29 cellular contexts compared by ENCODE assay signal in the genomic region with DNA sequence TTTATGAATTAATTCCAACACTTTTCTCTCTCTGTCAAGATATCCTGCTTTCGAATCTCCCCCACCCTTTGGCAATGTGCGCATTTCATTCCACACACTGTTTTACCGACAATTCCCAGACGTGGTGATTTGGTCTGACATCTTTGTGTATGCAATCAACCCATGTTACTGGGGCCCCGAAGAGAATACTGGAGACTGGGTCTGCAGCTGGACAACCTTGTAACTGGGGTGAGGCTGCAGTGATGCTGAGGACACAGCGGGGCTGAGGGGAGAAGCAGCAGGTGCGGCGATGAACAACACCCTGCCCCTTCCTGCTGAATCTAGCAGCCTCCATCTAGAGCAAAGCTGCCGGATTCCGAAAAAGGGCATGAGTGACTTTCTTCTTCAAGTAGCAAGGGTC.
"Had no signal": no experiment of that assay in that cellular context is flagged by ENCODE, and none has a peak within 500 bp of the region (broad histone marks: within the 10 kb centered on the region; RNA-seq: fewer than 3 reads in every experiment).

No MANE protein-coding gene starts in this region.

- H3K9me3 Mint-ChIP-seq: activated CD4-positive, alpha-beta T cell treated with anti-CD3 and anti-CD28 coated beads, Interleukin-2, amount 10 ng/mL, durations not matched to agents 24 days and 14 days; activated naive CD4-positive, alpha-beta T cell treated with anti-CD3 and anti-CD28 coated beads for 36 hours; activated naive CD4-positive, alpha-beta T cell treated with anti-CD3 and anti-CD28 coated beads, Interleukin-2, amount 50 U/mL, for 24 hours; activated naive CD8-positive, alpha-beta T cell treated with anti-CD3 and anti-CD28 coated beads for 36 hours; activated naive CD8-positive, alpha-beta T cell treated with anti-CD3 and anti-CD28 coated beads, Interleukin-2, amount 50 U/mL, for 24 hours; activated T-helper 1 cell treated with anti-CD3 and anti-CD28 coated beads, Interleukin-12 subunit alpha, Interleukin-12 subunit beta, Interleukin-2, Interleukin-4 antibody, amounts not matched to agents 30 ng/mL and 10 ng/mL and 1 ng/mL, durations not matched to agents 14 hours and 24 hours and 36 hours; dendritic cell treated with granulocyte-macrophage colony-stimulating factor and Interleukin-4, amounts not matched to agents 40 ng/mL and 50 ng/mL, for 4 days had no signal

- H3K9me3 ChIP-seq: adrenal gland, body of pancreas, esophagus squamous epithelium, gastroesophageal sphincter had no signal

- H3K36me3 Mint-ChIP-seq: activated CD4-positive, alpha-beta memory T cell treated with anti-CD3 and anti-CD28 coated beads for 36 hours; activated CD8-positive, alpha-beta memory T cell treated with anti-CD3 and anti-CD28 coated beads, Interleukin-2, amount 10 ng/mL, durations not matched to agents 7 days and 5 days; activated naive CD4-positive, alpha-beta T cell treated with anti-CD3 and anti-CD28 coated beads, Interleukin-2, amount 50 U/mL, for 24 hours; activated naive CD8-positive, alpha-beta T cell treated with anti-CD3 and anti-CD28 coated beads for 36 hours had no signal

- H3K27me3 ChIP-seq: adrenal gland, body of pancreas, esophagus squamous epithelium, gastroesophageal sphincter had no signal

- H3K4me3 ChIP-seq: adrenal gland, body of pancreas, coronary artery, esophagus squamous epithelium, gastroesophageal sphincter had no signal

- H3K27ac Mint-ChIP-seq: activated CD4-positive, alpha-beta memory T cell treated with anti-CD3 and anti-CD28 coated beads for 36 hours; activated CD4-positive, alpha-beta T cell treated with anti-CD3 and anti-CD28 coated beads for 36 hours; activated CD4-positive, alpha-beta T cell treated with anti-CD3 and anti-CD28 coated beads, Interleukin-2, amount 10 ng/mL, durations not matched to agents 24 days and 14 days; activated CD8-positive, alpha-beta memory T cell treated with anti-CD3 and anti-CD28 coated beads, Interleukin-2, amount 10 ng/mL, durations not matched to agents 7 days and 5 days; activated CD8-positive, alpha-beta T cell treated with anti-CD3 and anti-CD28 coated beads, Interleukin-2, amount 10 ng/mL, durations not matched to agents 7 days and 5 days; activated naive CD4-positive, alpha-beta T cell treated with anti-CD3 and anti-CD28 coated beads for 36 hours; activated naive CD4-positive, alpha-beta T cell treated with anti-CD3 and anti-CD28 coated beads, Interleukin-2, amount 50 U/mL, for 24 hours; activated naive CD8-positive, alpha-beta T cell treated with anti-CD3 and anti-CD28 coated beads for 36 hours; activated naive CD8-positive, alpha-beta T cell treated with anti-CD3 and anti-CD28 coated beads, Interleukin-2, amount 50 U/mL, for 24 hours; activated T-helper 1 cell treated with anti-CD3 and anti-CD28 coated beads, Interleukin-12 subunit alpha, Interleukin-12 subunit beta, Interleukin-2, Interleukin-4 antibody, amounts not matched to agents 30 ng/mL and 10 ng/mL and 1 ng/mL, durations not matched to agents 14 hours and 24 hours and 36 hours; activated T-helper 2 cell treated with anti-CD3 and anti-CD28 coated beads, Interferon-gamma antibody, Interleukin-2, Interleukin-4, amounts not matched to agents 10 μg/mL and 5 μg/mL and 100 μg/mL, durations not matched to agents 14 hours and 24 hours and 36 hours; dendritic cell treated with granulocyte-macrophage colony-stimulating factor and Interleukin-4, amounts not matched to agents 40 ng/mL and 50 ng/mL, for 4 days; effector memory CD8-positive, alpha-beta T cell had no signal

- ATAC-seq: activated CD4-positive, alpha-beta T cell treated with anti-CD3 and anti-CD28 coated beads for 36 hours; activated CD8-positive, alpha-beta memory T cell treated with anti-CD3 and anti-CD28 coated beads, Interleukin-2, amount 10 ng/mL, durations not matched to agents 7 days and 5 days; activated CD8-positive, alpha-beta T cell treated with anti-CD3 and anti-CD28 coated beads, Interleukin-2, amount 10 ng/mL, durations not matched to agents 7 days and 5 days; activated naive CD8-positive, alpha-beta T cell treated with anti-CD3 and anti-CD28 coated beads, Interleukin-2, amount 50 U/mL, for 24 hours; body of pancreas; effector memory CD8-positive, alpha-beta T cell; gastroesophageal sphincter had no signal

- H3K4me3 Mint-ChIP-seq: activated CD4-positive, alpha-beta memory T cell treated with anti-CD3 and anti-CD28 coated beads for 36 hours; activated CD4-positive, alpha-beta T cell treated with anti-CD3 and anti-CD28 coated beads for 36 hours; activated CD4-positive, alpha-beta T cell treated with anti-CD3 and anti-CD28 coated beads, Interleukin-2, amount 10 ng/mL, durations not matched to agents 24 days and 14 days; activated CD8-positive, alpha-beta memory T cell treated with anti-CD3 and anti-CD28 coated beads, Interleukin-2, amount 10 ng/mL, durations not matched to agents 7 days and 5 days; activated CD8-positive, alpha-beta T cell treated with anti-CD3 and anti-CD28 coated beads, Interleukin-2, amount 10 ng/mL, durations not matched to agents 7 days and 5 days; activated naive CD4-positive, alpha-beta T cell treated with anti-CD3 and anti-CD28 coated beads for 36 hours; activated naive CD4-positive, alpha-beta T cell treated with anti-CD3 and anti-CD28 coated beads, Interleukin-2, amount 50 U/mL, for 24 hours; activated naive CD8-positive, alpha-beta T cell treated with anti-CD3 and anti-CD28 coated beads for 36 hours; activated naive CD8-positive, alpha-beta T cell treated with anti-CD3 and anti-CD28 coated beads, Interleukin-2, amount 50 U/mL, for 24 hours; activated T-helper 1 cell treated with anti-CD3 and anti-CD28 coated beads, Interleukin-12 subunit alpha, Interleukin-12 subunit beta, Interleukin-2, Interleukin-4 antibody, amounts not matched to agents 30 ng/mL and 10 ng/mL and 1 ng/mL, durations not matched to agents 14 hours and 24 hours and 36 hours; dendritic cell treated with granulocyte-macrophage colony-stimulating factor and Interleukin-4, amounts not matched to agents 40 ng/mL and 50 ng/mL, for 4 days; effector memory CD8-positive, alpha-beta T cell had no signal

- H3K4me1 Mint-ChIP-seq: activated CD4-positive, alpha-beta T cell treated with anti-CD3 and anti-CD28 coated beads for 36 hours; activated CD4-positive, alpha-beta T cell treated with anti-CD3 and anti-CD28 coated beads, Interleukin-2, amount 10 ng/mL, durations not matched to agents 24 days and 14 days; activated CD8-positive, alpha-beta memory T cell treated with anti-CD3 and anti-CD28 coated beads, Interleukin-2, amount 10 ng/mL, durations not matched to agents 7 days and 5 days; activated naive CD4-positive, alpha-beta T cell treated with anti-CD3 and anti-CD28 coated beads, Interleukin-2, amount 50 U/mL, for 24 hours; activated naive CD8-positive, alpha-beta T cell treated with anti-CD3 and anti-CD28 coated beads for 36 hours; activated naive CD8-positive, alpha-beta T cell treated with anti-CD3 and anti-CD28 coated beads, Interleukin-2, amount 50 U/mL, for 24 hours had no signal

- H3K27ac ChIP-seq: adrenal gland, body of pancreas, coronary artery, esophagus squamous epithelium, gastroesophageal sphincter had no signal

- DNase-seq: activated CD4-positive, alpha-beta memory T cell treated with anti-CD3 and anti-CD28 coated beads for 36 hours; activated CD4-positive, alpha-beta T cell treated with anti-CD3 and anti-CD28 coated beads for 36 hours; activated CD4-positive, alpha-beta T cell treated with anti-CD3 and anti-CD28 coated beads, Interleukin-2, amount 10 ng/mL, durations not matched to agents 24 days and 14 days; activated CD4-positive, CD25-positive, alpha-beta regulatory T cell; activated CD4-positive, CD25-positive, alpha-beta regulatory T cell treated with anti-CD3 and anti-CD28 coated beads, Interleukin-2, amount 50 U/mL, for 72 hours; activated CD8-positive, alpha-beta memory T cell treated with anti-CD3 and anti-CD28 coated beads, Interleukin-2, amount 10 ng/mL, durations not matched to agents 7 days and 5 days; activated CD8-positive, alpha-beta memory T cell treated with anti-CD3 and anti-CD28 coated beads, Interleukin-2, amount 50 U/mL, for 4 hours; activated CD8-positive, alpha-beta T cell treated with anti-CD3 and anti-CD28 coated beads, Interleukin-2, amount 10 ng/mL, durations not matched to agents 7 days and 5 days; activated effector memory CD4-positive, alpha-beta T cell treated with anti-CD3 and anti-CD28 coated beads, Interleukin-2, amount 50 U/mL, for 16 hours; activated naive CD4-positive, alpha-beta T cell treated with anti-CD3 and anti-CD28 coated beads for 36 hours; activated naive CD8-positive, alpha-beta T cell treated with anti-CD3 and anti-CD28 coated beads for 36 hours; activated naive CD8-positive, alpha-beta T cell treated with anti-CD3 and anti-CD28 coated beads, Interleukin-2, amount 50 U/mL, for 24 hours; activated T-cell treated with anti-CD3 and anti-CD28 coated beads, Interleukin-2, amount 50 U/mL, for 1 hour; activated T-cell treated with anti-CD3 and anti-CD28 coated beads, Interleukin-2, amount 50 U/mL, for 48 hours; adrenal gland; aorta; body of pancreas; effector CD4-positive, alpha-beta T cell; effector memory CD8-positive, alpha-beta T cell; erythroblast; esophagus squamous epithelium; foreskin melanocyte; T-helper 2 cell had no signal

- H3K36me3 ChIP-seq: adrenal gland, esophagus squamous epithelium, gastroesophageal sphincter had no signal

- H3K27me3 Mint-ChIP-seq: activated CD4-positive, alpha-beta T cell treated with anti-CD3 and anti-CD28 coated beads, Interleukin-2, amount 10 ng/mL, durations not matched to agents 24 days and 14 days; activated CD8-positive, alpha-beta memory T cell treated with anti-CD3 and anti-CD28 coated beads, Interleukin-2, amount 10 ng/mL, durations not matched to agents 7 days and 5 days; activated naive CD4-positive, alpha-beta T cell treated with anti-CD3 and anti-CD28 coated beads, Interleukin-2, amount 50 U/mL, for 24 hours; dendritic cell treated with granulocyte-macrophage colony-stimulating factor and Interleukin-4, amounts not matched to agents 40 ng/mL and 50 ng/mL, for 4 days; effector memory CD8-positive, alpha-beta T cell had no signal

- H3K4me1 ChIP-seq: adrenal gland, body of pancreas, esophagus squamous epithelium had no signal
